ENCODE assay signal across 10 cellular contexts in the genomic region with DNA sequence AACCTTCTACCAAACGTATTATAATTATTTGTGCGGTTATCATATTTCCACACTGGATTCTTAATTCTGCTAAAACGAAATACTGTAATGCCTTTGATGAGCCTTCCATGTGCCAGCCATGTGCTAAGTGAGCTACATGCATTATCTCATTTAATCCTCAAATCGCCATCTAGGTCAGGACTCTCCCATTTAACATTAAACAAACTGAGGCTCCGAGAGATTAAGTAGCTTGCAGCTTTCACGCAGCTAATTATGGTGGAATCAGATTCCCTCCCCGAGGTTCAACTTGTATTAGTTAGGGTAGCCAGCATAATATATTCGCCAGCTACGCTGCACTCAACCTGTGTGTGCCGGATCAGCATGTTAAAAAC. TPM values are rescaled to one million over a fixed set of nuclear protein-coding genes. Genes with fewer than 3 reads are reported as not detected.
DNase-seq lines count a peak whose midpoint lies in the region; ATAC-seq and TF ChIP-seq lines count a peak whose summit lies in the region.
"Had no signal": no experiment of that assay in that cellular context is flagged by ENCODE, and none has a peak within 500 bp of the region (broad histone marks: within the 10 kb centered on the region; RNA-seq: fewer than 3 reads in every experiment).

No MANE protein-coding gene starts in this region.

- no peak for DNase-seq in CD4-positive, alpha-beta memory T cell
- DNase-seq in HCT116 (ENCODE audit: low read depth, low spot score) (no peak), GM10248 (ENCODE audit: extremely low spot score) (no peak), kidney tubule cell (ENCODE audit: low spot score) (no peak), NCI-H1694 treated with DMSO at 0.1 percent for 48 hours (lab: John Stamatoyannopoulos, UW) (no peak), omental fat pad (ENCODE audit: low spot score) (no peak)
- DNase-seq in activated naive CD8-positive, alpha-beta T cell treated with anti-CD3 and anti-CD28 coated beads for 36 hours, result no peak
- DNase-seq: GDM1 had no signal

- peaks cover 11% of the 10 kb centered on the region for H3K4me1 ChIP-seq in CD4-positive, alpha-beta memory T cell (ENCODE audit: insufficient read depth, low read length)
- H3K4me1 ChIP-seq in HCT116 (ENCODE audit: control insufficient read depth in 1 of 2, insufficient read depth in 2 of 2, low read length in 2 of 2) (peaks cover 0 to 13% of the 10 kb centered on the region in 2 experiments; a peak in 2 of 4 replicates), mucosa of rectum (ENCODE audit: control insufficient read depth in 2 of 2, insufficient read depth in 2 of 2, low read length in 2 of 2) (peaks cover 4 to 18% of the 10 kb centered on the region in 2 donors)

- H3K9me3 Mint-ChIP-seq in CD4-positive, alpha-beta memory T cell, result no peaks in the 10 kb centered on the region
- H3K9me3 Mint-ChIP-seq in activated naive CD8-positive, alpha-beta T cell treated with anti-CD3 and anti-CD28 coated beads for 36 hours, result no peaks in the 10 kb centered on the region

- no peaks in the 10 kb centered on the region for H4K20me1 ChIP-seq in HCT116 (ENCODE audit: insufficient read depth)

- peak overlapping the region; percentile 85 for H2AFZ ChIP-seq in HCT116 (ENCODE audit: low read depth, low read length, poor library complexity, severe bottlenecking)

- BruUV-seq in HCT116 (replicated peaks; lab: Mats Ljungman, UMichigan), result no TSS peak

- no peaks in the 10 kb centered on the region for H3K36me3 ChIP-seq in CD4-positive, alpha-beta memory T cell (ENCODE audit: insufficient read depth, low read length)
- no peaks in the 10 kb centered on the region for H3K36me3 ChIP-seq in HCT116 (ENCODE audit: control insufficient read depth in 1 of 2, insufficient read depth in 2 of 2, low read length in 2 of 2)
- no peaks in the 10 kb centered on the region for H3K36me3 ChIP-seq in mucosa of rectum (ENCODE audit: control insufficient read depth in 2 of 2, insufficient read depth in 2 of 2, low read length in 2 of 2)

- ATAC-seq in HCT116 (no peak), omental fat pad (ENCODE audit: low FRiP score) (no peak)

- H3K4me3 ChIP-seq in CD4-positive, alpha-beta memory T cell (ENCODE audit: low read length in 2 of 2), result peak overlapping the region; percentile 40 to 67
- H3K4me3 ChIP-seq in HCT116 (replicated peaks in 1 of 2; ENCODE audit: low read depth in 1 of 2, low read length in 2 of 2), result peak overlapping the region; percentile 58 to 77
- peak overlapping the region; percentile 67 to 76 for H3K4me3 ChIP-seq in mucosa of rectum (ENCODE audit: low read length in 2 of 2)
- H3K4me3 ChIP-seq: mucosa of descending colon had no signal

- no peaks in the 10 kb centered on the region for H3K79me2 ChIP-seq in HCT116 (ENCODE audit: insufficient read depth, low read length)

- RAD21 ChIA-PET in HCT116 (lab: Charles Lee; ENCODE audit: low non-redundant PET in 1 of 2, low total read pairs in 2 of 2, uncharacterized antibody in 2 of 2, unreplicated experiment in 2 of 2), result no interaction called here

- no peak overlapping the region for H3K27ac ChIP-seq in CD4-positive, alpha-beta memory T cell (ENCODE audit: low read depth, low read length)
- H3K27ac ChIP-seq in HCT116 (ENCODE audit: low read depth, low read length), result no peak overlapping the region
- no peak overlapping the region for H3K27ac ChIP-seq in mucosa of rectum (ENCODE audit: low read depth in 2 of 2, low read length in 2 of 2)

- H3K9ac ChIP-seq in HCT116 (ENCODE audit: low read length) (no peak overlapping the region), mucosa of rectum (ENCODE audit: low read depth in 1 of 2, low read length in 2 of 2) (no peak overlapping the region)

- no peaks in the 10 kb centered on the region for H3K9me2 ChIP-seq in HCT116 (ENCODE audit: insufficient read depth)

- H3K36me3 Mint-ChIP-seq in CD4-positive, alpha-beta memory T cell, result no peaks in the 10 kb centered on the region
- no peaks in the 10 kb centered on the region for H3K36me3 Mint-ChIP-seq in activated naive CD8-positive, alpha-beta T cell treated with anti-CD3 and anti-CD28 coated beads for 36 hours

- peaks cover 13 to 20% of the 10 kb centered on the region in 2 donors for H3K27me3 Mint-ChIP-seq in CD4-positive, alpha-beta memory T cell
- no peaks in the 10 kb centered on the region for H3K27me3 Mint-ChIP-seq in activated naive CD8-positive, alpha-beta T cell treated with anti-CD3 and anti-CD28 coated beads for 36 hours

- no peak overlapping the region for H3K27ac Mint-ChIP-seq in CD4-positive, alpha-beta memory T cell
- H3K27ac Mint-ChIP-seq in activated naive CD8-positive, alpha-beta T cell treated with anti-CD3 and anti-CD28 coated beads for 36 hours, result peak overlapping the region; percentile 26

- TF ChIP-seq POLR2A in HCT116 (IDR thresholded peaks at IDR 0.05; ENCODE audit: borderline replicate concordance, extremely low read depth, insufficient read depth, insufficient read length), result no peak

- intact Hi-C loops in CD4-positive, alpha-beta memory T cell (cut with micrococcal nuclease), result no loop called here
- intact Hi-C loops in HCT116 (cut with micrococcal nuclease), result no loop called here

- TF ChIP-seq RAD21 in HCT116 (IDR thresholded peaks at IDR 0.05; ENCODE audit: low read depth), result no peak

- TF ChIP-seq CTCF in HCT116 (IDR thresholded peaks at IDR 0.05 in 2 of 3, conservative IDR thresholded peaks at IDR 0.05 in 1 of 3; ENCODE audit: borderline replicate concordance in 1 of 3, insufficient read depth in 1 of 3, low read depth in 2 of 3, low read length in 2 of 3), result no peak
- no peak for TF ChIP-seq CTCF in GM10248 (IDR thresholded peaks at IDR 0.05; ENCODE audit: control extremely low read depth, extremely low read depth, low read depth, missing control alignments)
- TF ChIP-seq CTCF in omental fat pad (IDR thresholded peaks at IDR 0.05), result no peak

- no peaks in the 10 kb centered on the region for H3K27me3 ChIP-seq in CD4-positive, alpha-beta memory T cell (ENCODE audit: insufficient read depth, low read length)
- H3K27me3 ChIP-seq in HCT116 (ENCODE audit: insufficient read depth, low read length), result no peaks in the 10 kb centered on the region
- H3K27me3 ChIP-seq in mucosa of rectum (ENCODE audit: control insufficient read depth in 2 of 2, insufficient read depth in 2 of 2, low read length in 2 of 2), result peaks cover 2 to 8% of the 10 kb centered on the region in 2 donors

- H3K9me3 ChIP-seq in CD4-positive, alpha-beta memory T cell (ENCODE audit: control insufficient read depth in 1 of 2, low read length in 2 of 2), result no peaks in the 10 kb centered on the region
- H3K9me3 ChIP-seq in HCT116 (ENCODE audit: control insufficient read depth in 1 of 2, insufficient read depth in 1 of 2, low read depth in 1 of 2, low read length in 2 of 2), result no peaks in the 10 kb centered on the region
- H3K9me3 ChIP-seq in mucosa of rectum (ENCODE audit: control insufficient read depth in 2 of 2, low read length in 2 of 2), result no peaks in the 10 kb centered on the region
- H3K9me3 ChIP-seq: mucosa of descending colon had no signal

- H3K4me2 ChIP-seq in HCT116 (ENCODE audit: low read length), result peak overlapping the region; percentile 80

- peak overlapping the region; percentile 84 to 94 (median 93) for H3K4me3 Mint-ChIP-seq in CD4-positive, alpha-beta memory T cell
- peak overlapping the region; percentile 87 for H3K4me3 Mint-ChIP-seq in activated naive CD8-positive, alpha-beta T cell treated with anti-CD3 and anti-CD28 coated beads for 36 hours

- CTCF ChIA-PET in CD4-positive, alpha-beta memory T cell (lab: Charles Lee; ENCODE audit: partially characterized antibody), result interaction anchor here (0.6 to 1.4 kb wide), 2 partner anchors 20 to 79 kb away, joined by 4 to 9 read pairs; no protein-coding TSS in a partner anchor
- CTCF ChIA-PET in HCT116 (lab: Charles Lee), result interaction anchor here (1.5 kb wide), 1 partner anchor 20 kb away, joined by 6 read pairs; no protein-coding TSS in a partner anchor
- CTCF ChIA-PET in GM10248 (lab: Yijun Ruan, JAX), result interaction anchor here (1.0 to 16.0 kb wide), 6 partner anchors 9 to 57 kb away, joined by 3 to 220 read pairs (median 6); no protein-coding TSS in a partner anchor

- POLR2A ChIA-PET in CD4-positive, alpha-beta memory T cell (lab: Charles Lee; ENCODE audit: partially characterized antibody), result no interaction called here
- POLR2A ChIA-PET in HCT116 (lab: Charles Lee), result no interaction called here
- POLR2A ChIA-PET in GM10248 (lab: Yijun Ruan, JAX), result no interaction called here

- H3K4me1 Mint-ChIP-seq in CD4-positive, alpha-beta memory T cell, result peaks cover 9 to 20% (median 11%) of the 10 kb centered on the region in 4 donors
- H3K4me1 Mint-ChIP-seq in activated naive CD8-positive, alpha-beta T cell treated with anti-CD3 and anti-CD28 coated beads for 36 hours, result peaks cover 17% of the 10 kb centered on the region

TF ChIP-seq in HCT116, 20 proteins besides CTCF, POLR2A, EP300 and RAD21 (continues in another document):
- no peak for TF ChIP-seq SP1 (IDR thresholded peaks at IDR 0.05; ENCODE audit: low read depth)
- no peak for TF ChIP-seq TCF7L2 (IDR thresholded peaks at IDR 0.05; ENCODE audit: borderline replicate concordance, extremely low read depth, insufficient read depth, insufficient read length)
- TF ChIP-seq ZFX (IDR thresholded peaks at IDR 0.05), result no peak
- no peak for TF ChIP-seq ELF1 (IDR thresholded peaks at IDR 0.05; ENCODE audit: borderline replicate concordance, low read depth)
- TF ChIP-seq CEBPB (IDR thresholded peaks at IDR 0.05; ENCODE audit: low read depth), result no peak
- no peak for TF ChIP-seq CBX3 (IDR thresholded peaks at IDR 0.05; ENCODE audit: low read depth)

RNA-seq across cellular contexts. Expression of a gene that starts 0.8 kb away (rescaled TPM):
- 1 to 10 TPM in 1 of 2 experiments, under 1 TPM in 1; 0.83 to 1.0 TPM for total RNA-seq in CD4-positive, alpha-beta memory T cell
- polyA plus RNA-seq in CD4-positive, alpha-beta memory T cell, result 1 to 10 TPM in 1 of 2 donors, under 1 TPM in 1; 0.89 to 6.3 TPM
- 22.2 TPM for total RNA-seq in HCT116 (2021; ENCODE audit: unreplicated experiment)
- 23.1 and 25.2 TPM in 2 replicates for polyA plus RNA-seq in HCT116 (2012)
- 10 to 100 TPM; 18.7 to 19.5 TPM for total RNA-seq in activated naive CD8-positive, alpha-beta T cell treated with anti-CD3 and anti-CD28 coated beads for 36 hours
- total RNA-seq in omental fat pad, result 1 to 10 TPM; 1.7 to 8.1 (median 7.0) TPM

RNA-seq across cellular contexts. Expression of a gene that starts 44.7 kb away (rescaled TPM):
- total RNA-seq in CD4-positive, alpha-beta memory T cell, result not detected
- not detected for polyA plus RNA-seq in CD4-positive, alpha-beta memory T cell
- 12.8 TPM for total RNA-seq in HCT116 (2021; ENCODE audit: unreplicated experiment)
- polyA plus RNA-seq in HCT116 (2012), result 11.3 and 11.4 TPM in 2 replicates
- total RNA-seq in activated naive CD8-positive, alpha-beta T cell treated with anti-CD3 and anti-CD28 coated beads for 36 hours, result 1 to 10 TPM; 1.7 to 1.9 TPM
- total RNA-seq in omental fat pad, result 1 to 10 TPM; 3.1 to 7.7 (median 4.9) TPM
